Comparison of ENCODE assay signal across 8 cellular contexts in genomic region chr3:114809668-114810413, GRCh38.
A peak's percentile ranks its signal among the peaks of the same experiment; 100 is the strongest.
DNase-seq lines count a peak whose midpoint lies in the region; ATAC-seq lines count a peak whose summit lies in the region.

No MANE protein-coding gene starts in this region.

- H3K9me3 Mint-ChIP-seq in natural killer cell treated with Interleukin-12 subunit alpha and Interleukin-12 subunit beta and Interleukin-15 and Interleukin-18, amount 100 ng/mL, for 72 hours = no peaks in the 10 kb centered on the region

- H3K27ac ChIP-seq in SJSA1 (no peak overlapping the region; the same call in 1 of the 2 replicates), SJCRH30 (no peak overlapping the region)

- H3K4me3 ChIP-seq in SJSA1 = peak overlapping the region; percentile 11
- no peak overlapping the region for H3K4me3 ChIP-seq in SJCRH30

- peak overlapping the region; percentile 43 to 52 for H3K27ac Mint-ChIP-seq in natural killer cell treated with Interleukin-12 subunit alpha and Interleukin-12 subunit beta and Interleukin-15 and Interleukin-18, amount 100 ng/mL, for 72 hours

- H3K36me3 ChIP-seq in SJSA1 (no peaks in the 10 kb centered on the region), SJCRH30 (no peaks in the 10 kb centered on the region; the same call in 1 of the 2 replicates)

- H3K36me3 Mint-ChIP-seq in natural killer cell treated with Interleukin-12 subunit alpha and Interleukin-12 subunit beta and Interleukin-15 and Interleukin-18, amount 100 ng/mL, for 72 hours = no peaks in the 10 kb centered on the region

- ATAC-seq in GM18873 (IDR thresholded peaks at IDR 0.05; ENCODE audit: low FRiP score, unreplicated experiment) (peak; percentile 100), HG02571 (IDR thresholded peaks at IDR 0.05; ENCODE audit: unreplicated experiment) (peak; percentile 99)
- ATAC-seq in natural killer cell treated with Interleukin-12 subunit alpha and Interleukin-12 subunit beta and Interleukin-15 and Interleukin-18, amount 100 ng/mL, for 72 hours = peak; percentile 97 to 98

- no peaks in the 10 kb centered on the region for H3K27me3 Mint-ChIP-seq in natural killer cell treated with Interleukin-12 subunit alpha and Interleukin-12 subunit beta and Interleukin-15 and Interleukin-18, amount 100 ng/mL, for 72 hours

- H3K4me3 Mint-ChIP-seq in natural killer cell treated with Interleukin-12 subunit alpha and Interleukin-12 subunit beta and Interleukin-15 and Interleukin-18, amount 100 ng/mL, for 72 hours = peak overlapping the region; percentile 81

- H3K4me1 ChIP-seq in SJSA1 (replicated peaks) = peaks cover 9% of the 10 kb centered on the region
- H3K4me1 ChIP-seq in SJCRH30 = no peaks in the 10 kb centered on the region

- H3K9me3 ChIP-seq in SJSA1 (replicated peaks) (no peaks in the 10 kb centered on the region), SJCRH30 (replicated peaks) (peaks cover 3% of the 10 kb centered on the region; the same call in 1 of the 2 replicates)

- H3K27me3 ChIP-seq in SJSA1 (replicated peaks) (no peaks in the 10 kb centered on the region), SJCRH30 (no peaks in the 10 kb centered on the region)

- H3K4me1 Mint-ChIP-seq in natural killer cell treated with Interleukin-12 subunit alpha and Interleukin-12 subunit beta and Interleukin-15 and Interleukin-18, amount 100 ng/mL, for 72 hours (ENCODE audit: low read depth in 2 of 2) = peaks cover 10 to 14% of the 10 kb centered on the region in 2 donors

- DNase-seq in SJSA1 (ENCODE audit: low read depth in 1 of 2, low spot score in 2 of 2) (peak in 1 of 2 experiments; percentile 49), SJCRH30 (no peak), NCI-H1092 treated with DMSO at 0.1 percent for 48 hours (lab: John Stamatoyannopoulos, UW) (no peak), UCSD-AML1 (lab: John Stamatoyannopoulos, UW; ENCODE audit: unreplicated experiment) (no peak), NCI-H510A treated with DMSO at 0.1 percent for 48 hours (lab: John Stamatoyannopoulos, UW) (no peak)
- DNase-seq in natural killer cell treated with Interleukin-12 subunit alpha and Interleukin-12 subunit beta and Interleukin-15 and Interleukin-18, amount 100 ng/mL, for 72 hours (ENCODE audit: low spot score) = peak; percentile 72
